19 cellular contexts compared by ENCODE assay signal in the genomic region with DNA sequence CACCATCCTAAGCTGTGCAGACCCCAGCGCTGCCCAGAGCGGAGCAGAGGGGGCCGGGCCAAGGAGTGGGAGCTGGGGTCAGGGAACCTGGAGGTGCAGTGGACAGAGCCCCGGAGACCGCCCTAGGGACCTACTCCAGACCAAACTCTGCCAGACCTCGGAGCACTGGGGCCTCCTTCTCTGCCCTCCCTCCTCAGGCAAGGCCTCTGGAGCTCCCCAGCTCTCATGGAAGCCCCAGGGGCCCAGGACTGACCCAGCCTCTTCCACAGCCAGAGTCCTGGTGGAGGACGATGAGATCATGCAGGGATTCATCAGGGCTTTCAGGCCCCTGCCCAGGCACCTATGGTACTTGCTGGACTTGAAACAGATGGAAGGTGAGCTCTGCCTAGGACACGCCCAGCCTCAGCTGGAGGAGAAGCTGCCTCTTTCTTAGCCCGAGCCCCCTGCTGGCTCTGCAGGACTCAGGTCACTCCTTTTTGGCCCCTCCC. TPM values are rescaled to one million over a fixed set of nuclear protein-coding genes. Genes with fewer than 3 reads are reported as not detected.
"Had no signal": no experiment of that assay in that cellular context is flagged by ENCODE, and none has a peak within 500 bp of the region (broad histone marks: within the 10 kb centered on the region; RNA-seq: fewer than 3 reads in every experiment).

No MANE protein-coding gene starts in this region.

- H3K4me1 ChIP-seq: colonic mucosa, heart left ventricle, left lung, tibial nerve had no signal

- ATAC-seq: activated CD4-positive, alpha-beta T cell treated with anti-CD3 and anti-CD28 coated beads for 36 hours; left lung had no signal

- H3K9me3 ChIP-seq: colonic mucosa had no signal

- H3K27me3 ChIP-seq: colonic mucosa, tibial nerve had no signal

- H3K4me3 ChIP-seq: colonic mucosa, heart left ventricle, left lung, tibial nerve had no signal

- FAIRE-seq: frontal cortex, keratinocyte had no signal

- H3K36me3 ChIP-seq: colonic mucosa, heart left ventricle, left lung, tibial nerve had no signal

- DNase-seq: activated CD4-positive, alpha-beta memory T cell treated with anti-CD3 and anti-CD28 coated beads, Interleukin-2, amount 10 ng/mL, durations not matched to agents 7 days and 5 days; activated CD4-positive, alpha-beta T cell treated with anti-CD3 and anti-CD28 coated beads for 36 hours; activated CD8-positive, alpha-beta memory T cell treated with anti-CD3 and anti-CD28 coated beads, Interleukin-2, amount 50 U/mL, for 48 hours; activated naive CD4-positive, alpha-beta T cell; colonic mucosa; effector CD8-positive, alpha-beta T cell; heart left ventricle; mesenchymal stem cell had no signal

- H3K27ac ChIP-seq: colonic mucosa, heart left ventricle, left lung, tibial nerve had no signal

RNA-seq across cellular contexts. Expression of gene PAEP, which starts 3.6 kb away (rescaled TPM):
- total RNA-seq: activated CD4-positive, alpha-beta memory T cell treated with anti-CD3 and anti-CD28 coated beads, Interleukin-2, amount 10 ng/mL, durations not matched to agents 7 days and 5 days; activated CD4-positive, alpha-beta T cell treated with anti-CD3 and anti-CD28 coated beads for 36 hours; cardiac septum; colonic mucosa; fibroblast of lung; frontal cortex; heart left ventricle; left lung; osteoblast; renal cortical epithelial cell; skeletal muscle tissue; subcutaneous adipose tissue; tibial nerve had no signal
- polyA plus RNA-seq: adipose tissue, fibroblast of lung, heart left ventricle, keratinocyte had no signal

RNA-seq across cellular contexts. Expression of gene OBP2A, which starts 19.3 kb away (rescaled TPM):
- total RNA-seq: activated CD4-positive, alpha-beta memory T cell treated with anti-CD3 and anti-CD28 coated beads, Interleukin-2, amount 10 ng/mL, durations not matched to agents 7 days and 5 days; activated CD4-positive, alpha-beta T cell treated with anti-CD3 and anti-CD28 coated beads for 36 hours; cardiac septum; colonic mucosa; fibroblast of lung; frontal cortex; heart left ventricle; left lung; osteoblast; renal cortical epithelial cell; skeletal muscle tissue; subcutaneous adipose tissue; tibial nerve had no signal
- polyA plus RNA-seq: adipose tissue, fibroblast of lung, heart left ventricle, keratinocyte had no signal

RNA-seq across cellular contexts. Expression of gene LCN1, which starts 43.9 kb away (rescaled TPM):
- total RNA-seq: activated CD4-positive, alpha-beta memory T cell treated with anti-CD3 and anti-CD28 coated beads, Interleukin-2, amount 10 ng/mL, durations not matched to agents 7 days and 5 days; activated CD4-positive, alpha-beta T cell treated with anti-CD3 and anti-CD28 coated beads for 36 hours; cardiac septum; colonic mucosa; fibroblast of lung; frontal cortex; left lung; osteoblast; renal cortical epithelial cell; skeletal muscle tissue; subcutaneous adipose tissue; tibial nerve had no signal
- polyA plus RNA-seq: adipose tissue, fibroblast of lung, keratinocyte had no signal
